In genomic region chr2:196372276-196372809, GRCh38 we compare ENCODE assay signal across 17 cellular contexts.
A peak's percentile ranks its signal among the peaks of the same experiment; 100 is the strongest.
DNase-seq lines count a peak whose midpoint lies in the region; ATAC-seq and TF ChIP-seq lines count a peak whose summit lies in the region.
"Had no signal": no experiment of that assay in that cellular context is flagged by ENCODE, and none has a peak within 500 bp of the region (broad histone marks: within the 10 kb centered on the region; RNA-seq: fewer than 3 reads in every experiment).

No MANE protein-coding gene starts in this region.

- in situ Hi-C loops in transverse colon (cut with MboI; ENCODE audit: low pct_ligation_motif_present in 1 of 4, low pct_unique_long_range_greater_than_20kb in 1 of 4, low sequenced_read_pairs in 3 of 4): no loop called here

- H3K9me3 Mint-ChIP-seq in osteocyte (ENCODE audit: unreplicated experiment): peaks cover 9% of the 10 kb centered on the region

- H3K4me3 Mint-ChIP-seq in osteocyte (ENCODE audit: unreplicated experiment): no peak overlapping the region

- TF ChIP-seq CTCF in osteocyte (IDR thresholded peaks at IDR 0.05): no peak
- no peak for TF ChIP-seq CTCF in transverse colon (IDR thresholded peaks at IDR 0.05)

- H3K4me1 Mint-ChIP-seq in osteocyte (ENCODE audit: unreplicated experiment): peaks cover 40% of the 10 kb centered on the region

- H3K4me1 ChIP-seq in transverse colon: peaks cover 7 to 16% (median 8%) of the 10 kb centered on the region in 4 donors
- H3K4me1 ChIP-seq: BLaER1 had no signal

- no peak for TF ChIP-seq EP300 in transverse colon (IDR thresholded peaks at IDR 0.05; ENCODE audit: low read depth)

- peak overlapping the region in 3 of 4 donors; percentile 47 to 50 (median 49) for H3K27ac ChIP-seq in transverse colon
- H3K27ac ChIP-seq: 22Rv1, BLaER1, PC-9 had no signal

- intact Hi-C loops in Right ventricle myocardium superior (cut with DNase I) (no loop called here), cardiac septum (cut with DNase I) (loop anchor here (2.0 kb wide), 1 partner anchor 28 kb away; no protein-coding TSS in a partner anchor), left ventricle myocardium superior (cut with micrococcal nuclease) (no loop called here), transverse colon (cut with DNase I; ENCODE audit: low total_unique reads) (no loop called here)

- peak overlapping the region; percentile 27 for H3K27ac Mint-ChIP-seq in osteocyte (ENCODE audit: unreplicated experiment)

- no peak for TF ChIP-seq POLR2A in transverse colon (IDR thresholded peaks at IDR 0.05)

- H3K4me3 ChIP-seq in transverse colon: no peak overlapping the region
- H3K4me3 ChIP-seq: BLaER1, MG63, PC-9 had no signal

- no peaks in the 10 kb centered on the region for H3K36me3 ChIP-seq in transverse colon
- H3K36me3 ChIP-seq: BLaER1, MG63 had no signal

- H3K27me3 ChIP-seq in transverse colon: no peaks in the 10 kb centered on the region
- H3K27me3 ChIP-seq: BLaER1, MG63 had no signal

- ATAC-seq in Right ventricle myocardium superior (ENCODE audit: poor library complexity) (peak; percentile 7), left ventricle myocardium superior (peak; percentile 28), HG02642 (IDR thresholded peaks at IDR 0.05; ENCODE audit: poor library complexity, unreplicated experiment) (no peak)

- no peaks in the 10 kb centered on the region for H3K9me3 ChIP-seq in transverse colon

- no peak for DNase-seq in Right ventricle myocardium superior
- DNase-seq in cardiac septum (ENCODE audit: low spot score): no peak
- no peak for DNase-seq in left ventricle myocardium superior
- no peak for DNase-seq in osteocyte (ENCODE audit: extremely low spot score, unreplicated experiment)
- DNase-seq in transverse colon: no peak
- no peak for DNase-seq in NCI-H2029 treated with DMSO at 0.1 percent for 48 hours (lab: John Stamatoyannopoulos, UW)
- DNase-seq in activated CD8-positive, alpha-beta memory T cell treated with anti-CD3 and anti-CD28 coated beads, Interleukin-2, amount 50 U/mL, for 4 hours: no peak
- DNase-seq: H7, MG63, NCI-H1092 treated with DMSO at 0.1 percent for 48 hours, NCI-H1694, NCI-H2171, NCI-H774, PC-9 had no signal

- no peaks in the 10 kb centered on the region for H3K27me3 Mint-ChIP-seq in osteocyte (ENCODE audit: unreplicated experiment)

- WGBS in transverse colon (ENCODE audit: low coverage in 1 of 2), 2 donors: 50 to 54% methylated on average over 3 of the region's 3 CpGs

- H3K36me3 Mint-ChIP-seq in osteocyte (ENCODE audit: unreplicated experiment): peaks cover 10% of the 10 kb centered on the region
